Comparison of ENCODE assay signal across 8 cellular contexts in genomic region chr11:83007477-83007876, GRCh38.
DNase-seq lines count a peak whose midpoint lies in the region; ATAC-seq and TF ChIP-seq lines count a peak whose summit lies in the region.

No MANE protein-coding gene starts in this region.

- no peaks in the 10 kb centered on the region for H3K27me3 ChIP-seq in Karpas-422 (ENCODE audit: low read length)
- H3K27me3 ChIP-seq in left lung: no peaks in the 10 kb centered on the region

- peaks cover 90% of the 10 kb centered on the region for H3K4me1 ChIP-seq in Karpas-422 (ENCODE audit: low read length)
- peaks cover 0 to 9% of the 10 kb centered on the region in 2 donors for H3K4me1 ChIP-seq in left lung

- H4K20me1 ChIP-seq in Karpas-422 (ENCODE audit: insufficient read depth, low read depth, low read length): peaks cover 8% of the 10 kb centered on the region; the same call in 1 of the 2 replicates

- H3K9me2 ChIP-seq in Karpas-422 (replicated peaks; ENCODE audit: insufficient read depth, low read length): no peaks in the 10 kb centered on the region

- H3K9me3 ChIP-seq in Karpas-422 (ENCODE audit: low read length) (no peaks in the 10 kb centered on the region), left lung (no peaks in the 10 kb centered on the region)

- H3K4me3 ChIP-seq in Karpas-422 (ENCODE audit: low read length): peak overlapping the region; percentile 31; the same call in 1 of the 2 replicates
- no peak overlapping the region for H3K4me3 ChIP-seq in left lung

- DNase-seq in DMS53 treated with DMSO at 0.1 percent for 48 hours (lab: John Stamatoyannopoulos, UW; ENCODE audit: unreplicated experiment) (peak; percentile 70), Karpas-422 (no peak), progenitor cell of endocrine pancreas (ENCODE audit: low spot score, unreplicated experiment) (no peak), iPS-NIHi7 (ENCODE audit: extremely low spot score) (no peak), left lung (no peak)
- DNase-seq in effector CD8-positive, alpha-beta T cell (lab: John Stamatoyannopoulos, UW): no peak

- peak overlapping the region; percentile 57 for H3K9ac ChIP-seq in Karpas-422 (ENCODE audit: low read length)

- intact Hi-C loops in left lung (cut with DNase I): no loop called here

- H3K27ac Mint-ChIP-seq in progenitor cell of endocrine pancreas: peak overlapping the region; percentile 90

- TF ChIP-seq CTCF in progenitor cell of endocrine pancreas (IDR thresholded peaks at IDR 0.05; ENCODE audit: unreplicated experiment): no peak
- TF ChIP-seq CTCF in left lung (IDR thresholded peaks at IDR 0.05): no peak

- peaks cover 30% of the 10 kb centered on the region for H3K4me1 Mint-ChIP-seq in progenitor cell of endocrine pancreas (ENCODE audit: low read depth)

- peak overlapping the region; percentile 85 for H3K27ac ChIP-seq in Karpas-422 (ENCODE audit: low read length)
- peak overlapping the region; percentile 94 for H3K27ac ChIP-seq in angular gyrus (ENCODE audit: low read depth, low read length)
- H3K27ac ChIP-seq in left lung: peak overlapping the region in 1 of 2 donors; percentile 49

- H3K4me3 Mint-ChIP-seq in progenitor cell of endocrine pancreas (ENCODE audit: low read depth): no peak overlapping the region

- no peaks in the 10 kb centered on the region for H3K36me3 Mint-ChIP-seq in progenitor cell of endocrine pancreas (ENCODE audit: insufficient read depth)

- H3K27me3 Mint-ChIP-seq in progenitor cell of endocrine pancreas: no peaks in the 10 kb centered on the region

- H3K36me3 ChIP-seq in Karpas-422 (ENCODE audit: insufficient read depth, low read length) (peaks cover 20% of the 10 kb centered on the region), left lung (no peaks in the 10 kb centered on the region)

- ATAC-seq in HG02571 (IDR thresholded peaks at IDR 0.05; ENCODE audit: unreplicated experiment) (no peak), left lung (no peak)

- H2AFZ ChIP-seq in Karpas-422 (ENCODE audit: low read length): no peak overlapping the region

- peaks cover 100% of the 10 kb centered on the region for H3K79me2 ChIP-seq in Karpas-422 (ENCODE audit: low read length)

- peak overlapping the region; percentile 56 for H3K4me2 ChIP-seq in Karpas-422 (ENCODE audit: low read depth, low read length, poor library complexity, severe bottlenecking)

- H3K9me3 Mint-ChIP-seq in progenitor cell of endocrine pancreas (ENCODE audit: low read depth): no peaks in the 10 kb centered on the region
